ENCODE assay signal across 1 cellular context in genomic region chr5:132807163-132807838, GRCh38.
TF ChIP-seq lines count a peak whose summit lies in the region.

No MANE protein-coding gene starts in this region.

TF ChIP-seq in K562, 482 proteins besides CTCF, POLR2A, EP300 and RAD21 (continued from another document and continues in another):
- TF ChIP-seq REST (CRISPR knock-in tag; IDR thresholded peaks at IDR 0.05; ENCODE audit: low read depth), result no peak
- TF ChIP-seq NBN (IDR thresholded peaks at IDR 0.05; ENCODE audit: low read depth), result no peak
- TF ChIP-seq MECOM (CRISPR knock-in tag; IDR thresholded peaks at IDR 0.05), result no peak
- TF ChIP-seq STAT6 (CRISPR knock-in tag; IDR thresholded peaks at IDR 0.05), result no peak
- no peak for TF ChIP-seq HLTF (IDR thresholded peaks at IDR 0.05)
- TF ChIP-seq TCF15 (CRISPR knock-in tag; IDR thresholded peaks at IDR 0.05), result no peak
- TF ChIP-seq GABPB1 (CRISPR knock-in tag; IDR thresholded peaks at IDR 0.05), result no peak
- TF ChIP-seq ZBTB12 (CRISPR knock-in tag; IDR thresholded peaks at IDR 0.05), result no peak
- TF ChIP-seq MYC (IDR thresholded peaks at IDR 0.05; ENCODE audit: low read depth, low read length), result peak; percentile 34; the same call in 1 of the 2 replicates
- TF ChIP-seq MYC (CRISPR knock-in tag; IDR thresholded peaks at IDR 0.05; ENCODE audit: borderline replicate concordance, low read depth), result no peak
- TF ChIP-seq MYNN (IDR thresholded peaks at IDR 0.05), result 0 out of 2 replicates have a peak, but pooled peaks have one; percentile 28
- no peak for TF ChIP-seq MYNN (CRISPR knock-in tag; IDR thresholded peaks at IDR 0.05)
- TF ChIP-seq ZNF212 (CRISPR knock-in tag; IDR thresholded peaks at IDR 0.05), result no peak
- no peak for TF ChIP-seq THRAP3 (IDR thresholded peaks at IDR 0.05; ENCODE audit: borderline replicate concordance)
- TF ChIP-seq KLF13 (tag; IDR thresholded peaks at IDR 0.05; ENCODE audit: borderline replicate concordance, low read depth), result no peak
- no peak for TF ChIP-seq JUN (IDR thresholded peaks at IDR 0.05; ENCODE audit: borderline replicate concordance, low read depth, low read length)
- TF ChIP-seq JUN (CRISPR knock-in tag; IDR thresholded peaks at IDR 0.05; ENCODE audit: borderline replicate concordance), result no peak
- TF ChIP-seq BRCA1 (IDR thresholded peaks at IDR 0.05), result no peak
- no peak for TF ChIP-seq BRCA1 (CRISPR knock-in tag; IDR thresholded peaks at IDR 0.05)
- no peak for TF ChIP-seq DNMT1 (IDR thresholded peaks at IDR 0.05)
- no peak for TF ChIP-seq NKRF (IDR thresholded peaks at IDR 0.05; ENCODE audit: borderline replicate concordance)
- TF ChIP-seq HOXB6 (CRISPR knock-in tag; IDR thresholded peaks at IDR 0.05; ENCODE audit: borderline replicate concordance), result no peak
- TF ChIP-seq CHD2 (IDR thresholded peaks at IDR 0.05; ENCODE audit: low read depth, low read length), result 0 out of 2 replicates have a peak, but pooled peaks have one; percentile 33
- TF ChIP-seq TFE3 (CRISPR knock-in tag; IDR thresholded peaks at IDR 0.05), result no peak
- TF ChIP-seq ETS1 (conservative IDR thresholded peaks at IDR 0.05; ENCODE audit: control insufficient read depth, low read depth, low read length), result no peak
- no peak for TF ChIP-seq ATF7 (IDR thresholded peaks at IDR 0.05)
- no peak for TF ChIP-seq SMARCA5 (IDR thresholded peaks at IDR 0.05)
- peak; percentile 44; the same call in 1 of the 2 replicates for TF ChIP-seq JUND (IDR thresholded peaks at IDR 0.05; ENCODE audit: borderline replicate concordance, low read depth, low read length)
- no peak for TF ChIP-seq JUND (tag; IDR thresholded peaks at IDR 0.05; ENCODE audit: borderline replicate concordance, low read depth, low read length)
- TF ChIP-seq RFX7 (CRISPR knock-in tag; IDR thresholded peaks at IDR 0.05), result no peak
- 0 out of 2 replicates have a peak, but pooled peaks have one; percentile 28 for TF ChIP-seq ZNF395 (CRISPR knock-in tag; IDR thresholded peaks at IDR 0.05)
- no peak for TF ChIP-seq PTRF (tag; IDR thresholded peaks at IDR 0.05)
- no peak for TF ChIP-seq ZNF24 (IDR thresholded peaks at IDR 0.05)
- TF ChIP-seq ZNF280B (CRISPR knock-in tag; IDR thresholded peaks at IDR 0.05), result no peak
- no peak for TF ChIP-seq KLF16 (IDR thresholded peaks at IDR 0.05)
- no peak for TF ChIP-seq NR3C1 (CRISPR knock-in tag; IDR thresholded peaks at IDR 0.05)
- no peak for TF ChIP-seq ZNF717 (CRISPR knock-in tag; IDR thresholded peaks at IDR 0.05)
- TF ChIP-seq ZNF512 (tag; IDR thresholded peaks at IDR 0.05), result no peak
- TF ChIP-seq ZBTB7A (IDR thresholded peaks at IDR 0.05; ENCODE audit: borderline replicate concordance, control insufficient read depth, low read depth, low read length), result no peak
- TF ChIP-seq TAF7 (tag; IDR thresholded peaks at IDR 0.05), result no peak
- TF ChIP-seq GTF2B (IDR thresholded peaks at IDR 0.05; ENCODE audit: extremely low read depth, insufficient read length), result no peak
- no peak for TF ChIP-seq ZNF253 (CRISPR knock-in tag; conservative IDR thresholded peaks at IDR 0.05)
- TF ChIP-seq HMG20B (CRISPR knock-in tag; IDR thresholded peaks at IDR 0.05), result no peak
- no peak for TF ChIP-seq MCM3 (IDR thresholded peaks at IDR 0.05)
- no peak for TF ChIP-seq OTX1 (CRISPR knock-in tag; IDR thresholded peaks at IDR 0.05)
- TF ChIP-seq HDAC2 (IDR thresholded peaks at IDR 0.05), result no peak
- TF ChIP-seq E2F1 (CRISPR knock-in tag; IDR thresholded peaks at IDR 0.05), result no peak
- TF ChIP-seq ZNF324 (CRISPR knock-in tag; IDR thresholded peaks at IDR 0.05), result no peak
- no peak for TF ChIP-seq ZNF23 (CRISPR knock-in tag; IDR thresholded peaks at IDR 0.05)
